In genomic region chr18:7164610-7165009, GRCh38 we compare ENCODE assay signal across 13 cellular contexts. TPM values are rescaled to one million over a fixed set of nuclear protein-coding genes. Genes with fewer than 3 reads are reported as not detected.
DNase-seq lines count a peak whose midpoint lies in the region; ATAC-seq, FAIRE-seq and TF ChIP-seq lines count a peak whose summit lies in the region.
"Had no signal": no experiment of that assay in that cellular context is flagged by ENCODE, and none has a peak within 500 bp of the region (broad histone marks: within the 10 kb centered on the region; RNA-seq: fewer than 3 reads in every experiment).

No MANE protein-coding gene starts in this region.

- intact Hi-C loops in Right ventricle myocardium superior (cut with DNase I) (no loop called here), Right ventricle myocardium inferior (cut with DNase I) (no loop called here), left ventricle myocardium superior (cut with micrococcal nuclease) (no loop called here), uterus (cut with DNase I; ENCODE audit: low total_unique reads) (no loop called here)

- no peaks in the 10 kb centered on the region for H3K4me1 ChIP-seq in uterus
- H3K4me1 ChIP-seq: SJCRH30 had no signal

- no peaks in the 10 kb centered on the region for H3K4me1 Mint-ChIP-seq in T-helper 17 cell
- H3K4me1 Mint-ChIP-seq: naive B cell had no signal

- H3K27me3 ChIP-seq in uterus: no peaks in the 10 kb centered on the region
- H3K27me3 ChIP-seq: SJCRH30 had no signal

- DNase-seq in Right ventricle myocardium superior (no peak), Right ventricle myocardium inferior (ENCODE audit: missing footprints) (no peak), SW480 (ENCODE audit: low spot score) (peak; percentile 25), left ventricle myocardium superior (no peak), uterus (no peak), RCC 7860 (ENCODE audit: low spot score) (no peak), T-helper 17 cell (no peak)
- DNase-seq: activated T-cell treated with anti-CD3 and anti-CD28 coated beads for 4 hours, DMS153, naive B cell had no signal

- H3K4me3 Mint-ChIP-seq in T-helper 17 cell: no peak overlapping the region
- H3K4me3 Mint-ChIP-seq: naive B cell had no signal

- H3K27ac Mint-ChIP-seq in T-helper 17 cell: no peak overlapping the region

- no peak for FAIRE-seq in RCC 7860 (lab: Jason Lieb, UNC)

- H3K27me3 Mint-ChIP-seq in T-helper 17 cell: peaks cover 6% of the 10 kb centered on the region

- H3K9me3 ChIP-seq in uterus (no peaks in the 10 kb centered on the region), T-helper 17 cell (ENCODE audit: control insufficient read depth, low read length, poor library complexity, severe bottlenecking) (no peaks in the 10 kb centered on the region)
- H3K9me3 ChIP-seq: SJCRH30 had no signal

- no peak for TF ChIP-seq POLR2A in uterus (IDR thresholded peaks at IDR 0.05)

- H3K27ac ChIP-seq in uterus: no peak overlapping the region
- H3K27ac ChIP-seq: SJCRH30 had no signal

- peak; percentile 67 for ATAC-seq in Right ventricle myocardium superior (ENCODE audit: poor library complexity)
- ATAC-seq in Right ventricle myocardium inferior: no peak
- peak; percentile 43 for ATAC-seq in left ventricle myocardium superior
- no peak for ATAC-seq in GM18873 (IDR thresholded peaks at IDR 0.05; ENCODE audit: low FRiP score, unreplicated experiment)
- ATAC-seq in T-helper 17 cell: no peak
- ATAC-seq: esophagus mucosa had no signal

- no peak overlapping the region for H3K4me3 ChIP-seq in uterus
- H3K4me3 ChIP-seq: SJCRH30 had no signal

- no peaks in the 10 kb centered on the region for H3K36me3 ChIP-seq in uterus
- H3K36me3 ChIP-seq: SJCRH30 had no signal

- TF ChIP-seq CTCF in uterus (IDR thresholded peaks at IDR 0.05): peak in 3 of 4 experiments; percentile 31 to 41 (median 32)

- no peaks in the 10 kb centered on the region for H3K36me3 Mint-ChIP-seq in T-helper 17 cell (ENCODE audit: low read depth)
- H3K36me3 Mint-ChIP-seq: naive B cell had no signal

RNA-seq across cellular contexts. Expression of gene LAMA1, which starts 47.0 kb away (rescaled TPM):
- total RNA-seq in Right ventricle myocardium superior: 0.05 TPM
- total RNA-seq in Right ventricle myocardium inferior: not detected
- 0.17 TPM for total RNA-seq in left ventricle myocardium superior
- 10 to 100 TPM in 1 of 4 donors, 1 to 10 TPM in 2, under 1 TPM in 1; 0.88 to 13.5 (median 2.1) TPM for total RNA-seq in uterus
- total RNA-seq in T-helper 17 cell: not detected

Comparison
In these comparisons a context has a peak if more than half of its experiments do, and no peak if none do; other contexts are left out.
1. ATAC-seq: peak in Right ventricle myocardium superior (single experiment) and left ventricle myocardium superior (single experiment); none in Right ventricle myocardium inferior (single experiment), GM18873 (single experiment) and T-helper 17 cell (single experiment).